Comparison of ENCODE assay signal across 12 cellular contexts in genomic region chr6:13763740-13764381, GRCh38. TPM values are rescaled to one million over a fixed set of nuclear protein-coding genes. Genes with fewer than 3 reads are reported as not detected.
A peak's percentile ranks its signal among the peaks of the same experiment; 100 is the strongest.
DNase-seq lines count a peak whose midpoint lies in the region; ATAC-seq, FAIRE-seq and TF ChIP-seq lines count a peak whose summit lies in the region.
"Had no signal": no experiment of that assay in that cellular context is flagged by ENCODE, and none has a peak within 500 bp of the region (broad histone marks: within the 10 kb centered on the region; RNA-seq: fewer than 3 reads in every experiment).

No MANE protein-coding gene starts in this region.

- CTCF ChIA-PET in HepG2 (lab: Yijun Ruan, JAX; ENCODE audit: low intra/inter-chr PET ratio, low total read pairs): no interaction called here

- H3K27ac ChIP-seq in HepG2 (ENCODE audit: extremely low read length, insufficient read depth, low read length) (no peak overlapping the region), right lobe of liver (no peak overlapping the region), suprapubic skin (peak overlapping the region; percentile 89)
- H3K27ac ChIP-seq: C4-2B had no signal

- no peak for TF ChIP-seq CTCF in HepG2 (CRISPR knock-in tag; IDR thresholded peaks at IDR 0.05)
- TF ChIP-seq CTCF in right lobe of liver (IDR thresholded peaks at IDR 0.05): no peak
- no peak for TF ChIP-seq CTCF in suprapubic skin (IDR thresholded peaks at IDR 0.05)

- TF ChIP-seq RAD21 in HepG2 (CRISPR knock-in tag; IDR thresholded peaks at IDR 0.05): no peak

- H3K79me2 ChIP-seq in HepG2 (ENCODE audit: insufficient read depth, low read length): no peaks in the 10 kb centered on the region

- POLR2A ChIA-PET in HepG2 (lab: Yijun Ruan, JAX): no interaction called here

- DNase-seq in HepG2 (ENCODE audit: low spot score) (no peak), right lobe of liver (no peak), suprapubic skin (ENCODE audit: low spot score in 2 of 2) (peak in 1 of 2 donors; percentile 35), dermis blood vessel endothelial cell (no peak), DMS79 treated with DMSO at 0.1 percent for 48 hours (lab: John Stamatoyannopoulos, UW) (no peak), activated gamma-delta T cell treated with Interleukin-2 at 50 U/mL for 16 hours (no peak)
- DNase-seq in activated naive CD4-positive, alpha-beta T cell treated with anti-CD3 and anti-CD28 coated beads, Interleukin-2, amount 50 U/mL, for 16 hours: peak; percentile 33
- DNase-seq: islet precursor cell, trophoblast cell had no signal

- H3K9me3 ChIP-seq in HepG2 (ENCODE audit: low read length): no peaks in the 10 kb centered on the region
- no peaks in the 10 kb centered on the region for H3K9me3 ChIP-seq in right lobe of liver
- H3K9me3 ChIP-seq in suprapubic skin: no peaks in the 10 kb centered on the region

- no peak for FAIRE-seq in HepG2 (lab: Jason Lieb, UNC)
- FAIRE-seq: endometrium had no signal

- no peak overlapping the region for H3K9ac ChIP-seq in HepG2 (ENCODE audit: insufficient read depth, low read depth, low read length)

- ATAC-seq in HepG2 (no peak), right lobe of liver (no peak), HG03060 (IDR thresholded peaks at IDR 0.05; ENCODE audit: low read depth, unreplicated experiment) (peak; percentile 44)

- in situ Hi-C loops in HepG2 (cut with HindIII; ENCODE audit: extremely low pct_ligation_motif_present, low pct_unique_long_range_greater_than_20kb): no loop called here

- H3K36me3 ChIP-seq in HepG2 (replicated peaks in 1 of 2; ENCODE audit: control insufficient read depth in 1 of 2, insufficient read depth in 2 of 2, low read length in 2 of 2) (no peaks in the 10 kb centered on the region), right lobe of liver (no peaks in the 10 kb centered on the region), suprapubic skin (no peaks in the 10 kb centered on the region)

- no peak overlapping the region for H3K4me2 ChIP-seq in HepG2 (ENCODE audit: low read depth, low read length)

- H3K4me1 ChIP-seq in HepG2 (ENCODE audit: insufficient read depth, low read length) (0 out of 2 replicates have a peak, but pooled peaks cover 7% of the 10 kb centered on the region), right lobe of liver (no peaks in the 10 kb centered on the region), suprapubic skin (peaks cover 63% of the 10 kb centered on the region)

- TF ChIP-seq POLR2A in HepG2 (IDR thresholded peaks at IDR 0.05; ENCODE audit: insufficient read depth in 1 of 2, low read depth in 2 of 2, low read length in 2 of 2): no peak
- TF ChIP-seq POLR2A in right lobe of liver (IDR thresholded peaks at IDR 0.05): no peak
- no peak for TF ChIP-seq POLR2A in suprapubic skin (IDR thresholded peaks at IDR 0.05)

- H3K4me3 ChIP-seq in HepG2 (replicated peaks in 1 of 3; ENCODE audit: insufficient read depth in 1 of 3, low read depth in 2 of 3, low read length in 3 of 3) (no peak overlapping the region), right lobe of liver (no peak overlapping the region), suprapubic skin (no peak overlapping the region)

- H4K20me1 ChIP-seq in HepG2 (ENCODE audit: insufficient read depth, low read length): no peaks in the 10 kb centered on the region

- no peak overlapping the region for H2AFZ ChIP-seq in HepG2 (ENCODE audit: low read length)

- intact Hi-C loops in HepG2 (cut with micrococcal nuclease; ENCODE audit: unreplicated experiment): no loop called here
- intact Hi-C loops in right lobe of liver (cut with DNase I): no loop called here

- no peak for TF ChIP-seq EP300 in HepG2 (IDR thresholded peaks at IDR 0.05; ENCODE audit: low read depth in 2 of 2, low read length in 2 of 2)
- no peak for TF ChIP-seq EP300 in HepG2 (CRISPR knock-in tag; IDR thresholded peaks at IDR 0.05; ENCODE audit: borderline replicate concordance)
- no peak for TF ChIP-seq EP300 in suprapubic skin (IDR thresholded peaks at IDR 0.05)

- whole genome bisulfite sequencing in HepG2 (ENCODE audit: low lambda C conversion rate): 54% methylated on average over 5 of the region's 5 CpGs
- 69% methylated on average over 5 of the region's 5 CpGs for WGBS in right lobe of liver (ENCODE audit: insufficient coverage, low coverage, low lambda C conversion rate, missing lambda C conversion rate)
- WGBS in suprapubic skin: 87% methylated on average over 5 of the region's 5 CpGs

- H3K27me3 ChIP-seq in HepG2 (ENCODE audit: control insufficient read depth in 1 of 2, insufficient read depth in 2 of 2, low read length in 2 of 2) (peaks cover 0 to 4% of the 10 kb centered on the region in 2 experiments; a peak in 1 of 5 replicates), right lobe of liver (no peaks in the 10 kb centered on the region), suprapubic skin (no peaks in the 10 kb centered on the region)

- BruUV-seq in HepG2 (replicated peaks; lab: Mats Ljungman, UMichigan): no TSS peak

TF ChIP-seq in HepG2, 621 proteins besides CTCF, POLR2A, EP300 and RAD21 (continues in another document):
- peak; percentile 47; the same call in 1 of the 2 replicates for TF ChIP-seq CEBPB (IDR thresholded peaks at IDR 0.05; ENCODE audit: borderline replicate concordance, low read depth, low read length)

RNA-seq across cellular contexts. Expression of gene MCUR1, which starts 50.5 kb away (rescaled TPM):
- total RNA-seq in HepG2 (2016; rRNA removed; fragmentation: Illumina TruSeq; extraction: Trizol) (27.6 and 29.6 TPM in 2 replicates), right lobe of liver (10 to 100 TPM; 12.7 to 17.8 (median 15.2) TPM), suprapubic skin (10 to 100 TPM; 20.8 to 30.7 (median 27.8) TPM), dermis blood vessel endothelial cell (8.3 and 15.8 TPM in 2 replicates)
- 53.0 and 63.9 TPM in 2 replicates for total RNA-seq in HepG2 (2016; cell fraction: cytosol; rRNA removed; fragmentation: Illumina TruSeq; extraction: Trizol; ENCODE audit: low read depth)
- total RNA-seq in HepG2 (2016; cell fraction: insoluble cytoplasmic fraction; rRNA removed; fragmentation: Illumina TruSeq; extraction: Trizol): 21.6 and 28.6 TPM in 2 replicates
- total RNA-seq in HepG2 (2016; cell fraction: membrane; rRNA removed; fragmentation: Illumina TruSeq; extraction: Trizol): 57.1 and 61.7 TPM in 2 replicates
- 13.6 and 16.9 TPM in 2 replicates for total RNA-seq in HepG2 (2016; cell fraction: nucleus; rRNA removed; fragmentation: Illumina TruSeq; extraction: Trizol)
- 6.5 and 8.0 TPM in 2 replicates for polyA plus RNA-seq in HepG2 (2011; rRNA removed)
- polyA plus RNA-seq in HepG2 (2011; cell fraction: cytosol; rRNA removed): 5.1 and 6.7 TPM in 2 replicates
- polyA plus RNA-seq in HepG2 (2011; cell fraction: nucleus; rRNA removed): 2.7 and 2.9 TPM in 2 replicates
- 9.7 and 12.4 TPM in 2 replicates for polyA plus RNA-seq in HepG2 (2012)
- 115 and 150 TPM in 2 replicates for polyA plus RNA-seq in HepG2 (2016; cell fraction: cytosol; fragmentation: Illumina TruSeq; extraction: Trizol; ENCODE audit: low read depth)
- polyA plus RNA-seq in HepG2 (2016; cell fraction: insoluble cytoplasmic fraction; fragmentation: Illumina TruSeq; extraction: Trizol; ENCODE audit: low read depth): 35.0 and 35.4 TPM in 2 replicates
- 81.5 and 91.1 TPM in 2 replicates for polyA plus RNA-seq in HepG2 (2016; cell fraction: membrane; fragmentation: Illumina TruSeq; extraction: Trizol; ENCODE audit: low read depth)
- polyA plus RNA-seq in HepG2 (2016; cell fraction: nucleus; fragmentation: Illumina TruSeq; extraction: Trizol; ENCODE audit: insufficient read depth, low read depth): 29.5 and 30.1 TPM in 2 replicates
- 6.4 and 12.9 TPM in 2 replicates for polyA minus RNA-seq in HepG2 (2011; rRNA and poly(A)+ RNA removed; ENCODE audit: low replicate concordance)
- 5.0 and 5.7 TPM in 2 replicates for polyA minus RNA-seq in HepG2 (2011; cell fraction: cytosol; rRNA and poly(A)+ RNA removed)
- polyA minus RNA-seq in HepG2 (2011; cell fraction: nucleus; rRNA and poly(A)+ RNA removed): 10.2 and 13.0 TPM in 2 replicates

RNA-seq across cellular contexts. Expression of gene RANBP9, which starts 52.2 kb away (rescaled TPM):
- total RNA-seq in HepG2 (2016; rRNA removed; fragmentation: Illumina TruSeq; extraction: Trizol): 30.6 and 40.8 TPM in 2 replicates
- total RNA-seq in HepG2 (2016; cell fraction: cytosol; rRNA removed; fragmentation: Illumina TruSeq; extraction: Trizol; ENCODE audit: low read depth): 49.4 and 57.5 TPM in 2 replicates
- total RNA-seq in HepG2 (2016; cell fraction: insoluble cytoplasmic fraction; rRNA removed; fragmentation: Illumina TruSeq; extraction: Trizol): 29.2 and 36.4 TPM in 2 replicates
- 51.1 and 60.2 TPM in 2 replicates for total RNA-seq in HepG2 (2016; cell fraction: membrane; rRNA removed; fragmentation: Illumina TruSeq; extraction: Trizol)
- 28.5 and 30.5 TPM in 2 replicates for total RNA-seq in HepG2 (2016; cell fraction: nucleus; rRNA removed; fragmentation: Illumina TruSeq; extraction: Trizol)
- polyA plus RNA-seq in HepG2 (2011; rRNA removed): 22.4 and 26.6 TPM in 2 replicates
- polyA plus RNA-seq in HepG2 (2011; cell fraction: cytosol; rRNA removed): 14.8 and 16.2 TPM in 2 replicates
- polyA plus RNA-seq in HepG2 (2011; cell fraction: nucleus; rRNA removed): 22.9 TPM in 2 replicates
- polyA plus RNA-seq in HepG2 (2012): 32.6 and 36.1 TPM in 2 replicates
- 8.1 and 8.7 TPM in 2 replicates for polyA plus RNA-seq in HepG2 (2016; cell fraction: cytosol; fragmentation: Illumina TruSeq; extraction: Trizol; ENCODE audit: low read depth)
- polyA plus RNA-seq in HepG2 (2016; cell fraction: insoluble cytoplasmic fraction; fragmentation: Illumina TruSeq; extraction: Trizol; ENCODE audit: low read depth): 43.1 and 50.7 TPM in 2 replicates
- polyA plus RNA-seq in HepG2 (2016; cell fraction: membrane; fragmentation: Illumina TruSeq; extraction: Trizol; ENCODE audit: low read depth): 23.5 and 24.1 TPM in 2 replicates
- polyA plus RNA-seq in HepG2 (2016; cell fraction: nucleus; fragmentation: Illumina TruSeq; extraction: Trizol; ENCODE audit: insufficient read depth, low read depth): 49.1 and 54.5 TPM in 2 replicates
- polyA minus RNA-seq in HepG2 (2011; rRNA and poly(A)+ RNA removed; ENCODE audit: low replicate concordance): 9.6 and 10.2 TPM in 2 replicates
- 26.9 and 31.1 TPM in 2 replicates for polyA minus RNA-seq in HepG2 (2011; cell fraction: cytosol; rRNA and poly(A)+ RNA removed)
- polyA minus RNA-seq in HepG2 (2011; cell fraction: nucleus; rRNA and poly(A)+ RNA removed): 31.8 and 37.2 TPM in 2 replicates
- total RNA-seq in right lobe of liver: 10 to 100 TPM; 14.1 to 17.9 (median 15.9) TPM
- total RNA-seq in suprapubic skin: 10 to 100 TPM; 35.8 to 64.7 (median 50.4) TPM
- 23.3 and 62.5 TPM in 2 replicates for total RNA-seq in dermis blood vessel endothelial cell
